8 cellular contexts compared by ENCODE assay signal in the genomic region with DNA sequence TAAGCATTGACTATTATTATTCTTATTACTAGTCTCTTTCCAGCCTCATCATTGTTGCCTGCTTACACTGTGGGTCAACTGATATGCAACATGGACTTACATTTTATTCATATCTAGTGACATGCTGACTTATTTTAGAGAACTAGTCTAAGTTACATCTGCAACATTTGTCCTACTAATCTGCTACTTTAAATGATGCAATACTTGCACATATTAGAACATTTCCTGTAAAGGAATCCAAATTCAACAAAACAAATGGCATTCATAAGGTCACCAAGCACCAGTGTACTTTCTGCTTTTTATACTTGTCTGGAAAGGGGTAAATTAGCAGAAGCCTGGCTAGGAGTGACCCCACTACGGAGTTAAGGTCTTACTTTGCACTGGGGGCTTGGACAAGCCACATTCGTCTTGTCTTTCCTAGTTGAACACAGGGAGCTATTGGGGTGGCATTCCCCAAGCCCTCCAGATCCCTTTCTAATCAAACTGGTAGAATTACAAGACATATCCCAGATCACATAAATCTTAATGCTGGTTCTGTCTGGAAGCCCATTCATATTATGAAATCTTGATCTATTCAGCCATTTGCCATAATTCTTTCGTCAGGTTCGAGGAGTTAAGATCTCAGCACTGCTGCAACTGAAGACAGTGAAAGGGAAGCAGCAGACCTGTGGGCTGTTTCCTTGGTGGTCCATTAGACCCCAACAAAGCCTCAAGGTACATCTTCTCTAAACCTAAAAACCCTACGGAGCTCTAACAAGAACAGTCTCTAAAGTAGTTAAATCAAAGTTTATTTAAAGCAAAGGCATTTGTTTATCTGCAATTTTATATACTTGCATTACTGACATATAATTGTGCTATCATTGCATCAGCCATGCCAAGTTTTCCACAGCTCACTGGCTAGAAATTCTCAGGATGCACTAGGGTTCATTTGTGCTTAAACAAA. TPM values are rescaled to one million over a fixed set of nuclear protein-coding genes. Genes with fewer than 3 reads are reported as not detected.
A peak's percentile ranks its signal among the peaks of the same experiment; 100 is the strongest.
DNase-seq lines count a peak whose midpoint lies in the region; ATAC-seq and TF ChIP-seq lines count a peak whose summit lies in the region.

No MANE protein-coding gene starts in this region.

- intact Hi-C loops in activated naive CD4-positive, alpha-beta T cell treated with anti-CD3 and anti-CD28 coated beads for 36 hours (cut with micrococcal nuclease): loop anchor here (1.0 kb wide), 2 partner anchors 34 to 50 kb away; a partner anchor contains a TSS
- intact Hi-C loops in vagina (cut with DNase I): loop anchor here (5.0 kb wide), 3 partner anchors 48 to 67 kb away; a partner anchor contains a TSS

- no peaks in the 10 kb centered on the region for H3K9me3 Mint-ChIP-seq in activated naive CD4-positive, alpha-beta T cell treated with anti-CD3 and anti-CD28 coated beads for 36 hours

- no peaks in the 10 kb centered on the region for H3K9me3 ChIP-seq in liver (ENCODE audit: control insufficient read depth in 4 of 4, low read length in 3 of 4)
- H3K9me3 ChIP-seq in vagina: no peaks in the 10 kb centered on the region

- TF ChIP-seq RAD21 in liver (IDR thresholded peaks at IDR 0.05): no peak

- H3K36me3 ChIP-seq in liver (ENCODE audit: control insufficient read depth in 4 of 4, insufficient read depth in 3 of 4, low read depth in 1 of 4, low read length in 3 of 4) (no peaks in the 10 kb centered on the region), vagina (no peaks in the 10 kb centered on the region)

- DNase-seq in activated naive CD4-positive, alpha-beta T cell treated with anti-CD3 and anti-CD28 coated beads for 36 hours: no peak
- no peak for DNase-seq in activated naive CD4-positive, alpha-beta T cell treated with Interleukin-2 at 50 U/mL for 16 hours
- DNase-seq in amniotic epithelial cell (ENCODE audit: low read depth): peak; percentile 58
- DNase-seq in vagina (ENCODE audit: extremely low spot score in 2 of 2): no peak
- no peak for DNase-seq in NCI-H1092 treated with DMSO at 0.1 percent for 48 hours (lab: John Stamatoyannopoulos, UW)

- no peak for TF ChIP-seq POLR2A in vagina (IDR thresholded peaks at IDR 0.05)

- H3K4me1 ChIP-seq in liver (ENCODE audit: control insufficient read depth in 4 of 4, insufficient read depth in 4 of 4, low read length in 3 of 4): peaks cover 0 to 2% (median 0%) of the 10 kb centered on the region in 4 donors
- peaks cover 21% of the 10 kb centered on the region for H3K4me1 ChIP-seq in vagina

- H3K4me3 Mint-ChIP-seq in activated naive CD4-positive, alpha-beta T cell treated with anti-CD3 and anti-CD28 coated beads for 36 hours: no peak overlapping the region

- H3K27ac ChIP-seq in liver (ENCODE audit: low read depth in 1 of 2, low read length in 2 of 2) (no peak overlapping the region), vagina (peak overlapping the region; percentile 34)

- H3K27me3 Mint-ChIP-seq in activated naive CD4-positive, alpha-beta T cell treated with anti-CD3 and anti-CD28 coated beads for 36 hours (ENCODE audit: low read depth): no peaks in the 10 kb centered on the region

- H3K27me3 ChIP-seq in liver (ENCODE audit: control insufficient read depth in 4 of 4, insufficient read depth in 4 of 4, low read length in 3 of 4): no peaks in the 10 kb centered on the region
- no peaks in the 10 kb centered on the region for H3K27me3 ChIP-seq in vagina

- ATAC-seq in GM21381 (IDR thresholded peaks at IDR 0.05; ENCODE audit: unreplicated experiment) (no peak), GM21576 (IDR thresholded peaks at IDR 0.05; ENCODE audit: unreplicated experiment) (no peak)

- H3K4me3 ChIP-seq in liver (ENCODE audit: low read depth in 1 of 3, low read length in 3 of 3): no peak overlapping the region
- H3K4me3 ChIP-seq in vagina: no peak overlapping the region

- peak overlapping the region; percentile 79 for H3K27ac Mint-ChIP-seq in activated naive CD4-positive, alpha-beta T cell treated with anti-CD3 and anti-CD28 coated beads for 36 hours

- H3K9ac ChIP-seq in liver (ENCODE audit: low read depth in 1 of 2, low read length in 2 of 2): no peak overlapping the region

- H3K4me1 Mint-ChIP-seq in activated naive CD4-positive, alpha-beta T cell treated with anti-CD3 and anti-CD28 coated beads for 36 hours (ENCODE audit: low read depth): peaks cover 16% of the 10 kb centered on the region

- CTCF ChIA-PET in activated naive CD4-positive, alpha-beta T cell treated with anti-CD3 and anti-CD28 coated beads for 36 hours (lab: Charles Lee): interaction anchor here (0.6 to 1.7 kb wide), 5 partner anchors 38 to 261 kb away, joined by 3 to 6 read pairs (median 4); no protein-coding TSS in a partner anchor

- WGBS in liver: 76% methylated on average over 5 of the region's 5 CpGs

- no peak for TF ChIP-seq CTCF in liver (IDR thresholded peaks at IDR 0.05; ENCODE audit: low read depth, low read length, missing input control)
- no peak for TF ChIP-seq CTCF in vagina (IDR thresholded peaks at IDR 0.05)

- H3K36me3 Mint-ChIP-seq in activated naive CD4-positive, alpha-beta T cell treated with anti-CD3 and anti-CD28 coated beads for 36 hours (ENCODE audit: low read depth): no peaks in the 10 kb centered on the region

TF ChIP-seq in liver, 16 proteins besides CTCF, POLR2A, EP300 and RAD21:
- TF ChIP-seq, protein P1, sequence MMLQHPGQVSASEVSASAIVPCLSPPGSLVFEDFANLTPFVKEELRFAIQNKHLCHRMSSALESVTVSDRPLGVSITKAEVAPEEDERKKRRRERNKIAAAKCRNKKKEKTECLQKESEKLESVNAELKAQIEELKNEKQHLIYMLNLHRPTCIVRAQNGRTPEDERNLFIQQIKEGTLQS (IDR thresholded peaks at IDR 0.05): peak; percentile 43
- peak; percentile 25 for TF ChIP-seq NR2F2 (IDR thresholded peaks at IDR 0.05)
- peak in 1 of 2 donors; percentile 17 for TF ChIP-seq JUND (IDR thresholded peaks at IDR 0.05)
- no peak for TF ChIP-seq TAF1 (conservative IDR thresholded peaks at IDR 0.05)

RNA-seq across cellular contexts. Expression of a gene that starts 49.9 kb away (rescaled TPM):
- total RNA-seq in activated naive CD4-positive, alpha-beta T cell treated with anti-CD3 and anti-CD28 coated beads for 36 hours: 10 to 100 TPM; 76.4 to 76.7 TPM
- total RNA-seq in liver: 100 to 1,000 TPM in 1 of 2 donors, 10 to 100 TPM in 1; 73.5 to 213 TPM
- 100 to 1,000 TPM in 1 of 2 donors, 10 to 100 TPM in 1; 88.8 to 348 TPM for polyA plus RNA-seq in liver
- 174 TPM for total RNA-seq in vagina
